Comparison of ENCODE assay signal across 15 cellular contexts in genomic region chr5:151077419-151077818, GRCh38. TPM values are rescaled to one million over a fixed set of nuclear protein-coding genes. Genes with fewer than 3 reads are reported as not detected.
DNase-seq lines count a peak whose midpoint lies in the region; ATAC-seq and TF ChIP-seq lines count a peak whose summit lies in the region.
"Had no signal": no experiment of that assay in that cellular context is flagged by ENCODE, and none has a peak within 500 bp of the region (broad histone marks: within the 10 kb centered on the region; RNA-seq: fewer than 3 reads in every experiment).

No MANE protein-coding gene starts in this region.

- H2BK5ac ChIP-seq in mesenchymal stem cell (ENCODE audit: low read depth, low read length, poor library complexity, severe bottlenecking) = no peak overlapping the region

- no peak for TF ChIP-seq CTCF in activated CD8-positive, alpha-beta T cell treated with anti-CD3 and anti-CD28 coated beads for 36 hours (IDR thresholded peaks at IDR 0.05)
- TF ChIP-seq CTCF in tibial artery (IDR thresholded peaks at IDR 0.05) = no peak

- no peak overlapping the region for H4K8ac ChIP-seq in mesenchymal stem cell (ENCODE audit: low read length)

- H3K4me3 Mint-ChIP-seq in CD4-positive, alpha-beta memory T cell = peak overlapping the region in 7 of 8 donors; percentile 88 to 98 (median 95)
- H3K4me3 Mint-ChIP-seq in activated CD8-positive, alpha-beta T cell treated with anti-CD3 and anti-CD28 coated beads for 36 hours = peak overlapping the region; percentile 85

- peaks cover 17% of the 10 kb centered on the region for H3K36me3 ChIP-seq in CD4-positive, alpha-beta memory T cell (ENCODE audit: insufficient read depth, low read length)
- H3K36me3 ChIP-seq in mesenchymal stem cell (ENCODE audit: control insufficient read depth in 1 of 2, insufficient read depth in 2 of 2, low read depth in 1 of 2, low read length in 2 of 2) (peaks cover 10 to 13% of the 10 kb centered on the region in 2 experiments), tibial artery (no peaks in the 10 kb centered on the region)
- H3K36me3 ChIP-seq: prostate gland, thyroid gland had no signal

- H3K9me3 Mint-ChIP-seq in CD4-positive, alpha-beta memory T cell = peaks cover 0 to 3% (median 0%) of the 10 kb centered on the region in 8 donors
- H3K9me3 Mint-ChIP-seq in activated CD8-positive, alpha-beta T cell treated with anti-CD3 and anti-CD28 coated beads for 36 hours = no peaks in the 10 kb centered on the region
- H3K9me3 Mint-ChIP-seq: activated naive CD8-positive, alpha-beta T cell treated with anti-CD3 and anti-CD28 coated beads, Interleukin-2, amount 10 ng/mL, durations not matched to agents 7 days and 5 days; CD14-positive monocyte had no signal

- H3K9me3 ChIP-seq in CD4-positive, alpha-beta memory T cell (ENCODE audit: control insufficient read depth in 1 of 2, low read length in 2 of 2) = no peaks in the 10 kb centered on the region
- H3K9me3 ChIP-seq in mesenchymal stem cell (ENCODE audit: control insufficient read depth, low read length) (no peaks in the 10 kb centered on the region), tibial artery (no peaks in the 10 kb centered on the region)
- H3K9me3 ChIP-seq: prostate gland, thyroid gland had no signal

- no peak overlapping the region for H3K18ac ChIP-seq in mesenchymal stem cell (ENCODE audit: low read depth in 1 of 2, low read length in 2 of 2)

- peak overlapping the region; percentile 99 for H3K27ac ChIP-seq in CD4-positive, alpha-beta memory T cell (ENCODE audit: low read depth, low read length)
- H3K27ac ChIP-seq in mesenchymal stem cell (ENCODE audit: low read length, poor library complexity, severe bottlenecking) (peak overlapping the region; percentile 82), tibial artery (no peak overlapping the region)
- H3K27ac ChIP-seq: prostate gland, thyroid gland had no signal

- no peak overlapping the region for H3K4ac ChIP-seq in mesenchymal stem cell (ENCODE audit: low read depth in 1 of 2, low read length in 2 of 2)

- no peak overlapping the region for H2AK5ac ChIP-seq in mesenchymal stem cell (ENCODE audit: low read length, severe bottlenecking)

- H3K9ac ChIP-seq in mesenchymal stem cell (ENCODE audit: low read length) = no peak overlapping the region

- peaks cover 25 to 54% of the 10 kb centered on the region in 2 donors for H3K36me3 Mint-ChIP-seq in CD4-positive, alpha-beta memory T cell
- H3K36me3 Mint-ChIP-seq in activated CD8-positive, alpha-beta T cell treated with anti-CD3 and anti-CD28 coated beads for 36 hours (ENCODE audit: low read depth) = peaks cover 70% of the 10 kb centered on the region

- H2BK15ac ChIP-seq in mesenchymal stem cell (ENCODE audit: low read depth, poor library complexity, severe bottlenecking) = no peak overlapping the region

- no peak overlapping the region for H2AFZ ChIP-seq in mesenchymal stem cell (ENCODE audit: low read depth, low read length)

- no peak overlapping the region for H3K14ac ChIP-seq in mesenchymal stem cell (ENCODE audit: low read length in 2 of 2)

- no peak overlapping the region for H3K4me3 ChIP-seq in CD4-positive, alpha-beta memory T cell (ENCODE audit: low read length in 2 of 2)
- H3K4me3 ChIP-seq in GM08714 (ENCODE audit: low read length) = peak overlapping the region; percentile 88
- H3K4me3 ChIP-seq in mesenchymal stem cell (ENCODE audit: insufficient read depth in 1 of 2, low read depth in 1 of 2, low read length in 2 of 2) = no peak overlapping the region
- H3K4me3 ChIP-seq in tibial artery = no peak overlapping the region
- H3K4me3 ChIP-seq: prostate gland, thyroid gland had no signal

- no peaks in the 10 kb centered on the region for H3K27me3 Mint-ChIP-seq in CD4-positive, alpha-beta memory T cell
- H3K27me3 Mint-ChIP-seq in activated CD8-positive, alpha-beta T cell treated with anti-CD3 and anti-CD28 coated beads for 36 hours = no peaks in the 10 kb centered on the region
- H3K27me3 Mint-ChIP-seq: activated naive CD8-positive, alpha-beta T cell treated with anti-CD3 and anti-CD28 coated beads, Interleukin-2, amount 10 ng/mL, durations not matched to agents 7 days and 5 days had no signal

- no peak for DNase-seq in CD4-positive, alpha-beta memory T cell
- DNase-seq in activated CD8-positive, alpha-beta T cell treated with anti-CD3 and anti-CD28 coated beads for 36 hours = no peak
- DNase-seq in mesenchymal stem cell (no peak), NCI-H2196 (lab: John Stamatoyannopoulos, UW; ENCODE audit: unreplicated experiment) (no peak), tibial artery (no peak)
- DNase-seq: activated CD4-positive, alpha-beta T cell treated with anti-CD3 and anti-CD28 coated beads, Interleukin-2, amount 50 U/mL, for 4 hours; activated naive CD8-positive, alpha-beta T cell treated with anti-CD3 and anti-CD28 coated beads, Interleukin-2, amount 10 ng/mL, durations not matched to agents 7 days and 5 days; glutamatergic neuron; MV-4-11; thyroid gland had no signal

- no peak overlapping the region for H2BK12ac ChIP-seq in mesenchymal stem cell (ENCODE audit: low read length in 2 of 2)

- H3K79me1 ChIP-seq in mesenchymal stem cell (replicated peaks; ENCODE audit: low read length, poor library complexity, severe bottlenecking) = no peaks in the 10 kb centered on the region

- no peak overlapping the region for H4K91ac ChIP-seq in mesenchymal stem cell (ENCODE audit: low read length)

- peaks cover 48 to 79% (median 62%) of the 10 kb centered on the region in 4 donors for H3K4me1 Mint-ChIP-seq in CD4-positive, alpha-beta memory T cell
- H3K4me1 Mint-ChIP-seq in activated CD8-positive, alpha-beta T cell treated with anti-CD3 and anti-CD28 coated beads for 36 hours (ENCODE audit: low read depth) = peaks cover 68% of the 10 kb centered on the region

- H3K27me3 ChIP-seq in CD4-positive, alpha-beta memory T cell (ENCODE audit: insufficient read depth, low read length) = no peaks in the 10 kb centered on the region
- H3K27me3 ChIP-seq in mesenchymal stem cell (ENCODE audit: control insufficient read depth in 1 of 2, insufficient read depth in 1 of 2, low read length in 2 of 2) (no peaks in the 10 kb centered on the region), tibial artery (no peaks in the 10 kb centered on the region)
- H3K27me3 ChIP-seq: thyroid gland had no signal

- ATAC-seq in activated CD8-positive, alpha-beta T cell treated with anti-CD3 and anti-CD28 coated beads for 36 hours = no peak
- ATAC-seq in GM21367 (IDR thresholded peaks at IDR 0.05; ENCODE audit: unreplicated experiment) = no peak

- WGBS in mesenchymal stem cell = 94% methylated on average over 9 of the region's 9 CpGs

- H3K4me2 ChIP-seq in mesenchymal stem cell (ENCODE audit: low read length, poor library complexity, severe bottlenecking) = no peak overlapping the region

- POLR2A ChIA-PET in CD4-positive, alpha-beta memory T cell (lab: Charles Lee; ENCODE audit: partially characterized antibody) = interaction anchor here (4.4 to 6.8 kb wide), 3 partner anchors 13 to 19 kb away, joined by 26 to 106 read pairs (median 31); no protein-coding TSS in a partner anchor
- POLR2A ChIA-PET in activated CD8-positive, alpha-beta T cell treated with anti-CD3 and anti-CD28 coated beads for 36 hours (lab: Charles Lee) = interaction anchor here (1.6 to 6.6 kb wide), 5 partner anchors 8 to 54 kb away, joined by 3 to 36 read pairs (median 18); no protein-coding TSS in a partner anchor

- peaks cover 77% of the 10 kb centered on the region for H3K4me1 ChIP-seq in CD4-positive, alpha-beta memory T cell (ENCODE audit: insufficient read depth, low read length)
- H3K4me1 ChIP-seq in mesenchymal stem cell (ENCODE audit: control insufficient read depth, insufficient read depth, low read depth, low read length) = peaks cover 31% of the 10 kb centered on the region
- H3K4me1 ChIP-seq in tibial artery = peaks cover under 1 to 59% (median 44%) of the 10 kb centered on the region in 4 donors
- H3K4me1 ChIP-seq: prostate gland had no signal

- H3K23ac ChIP-seq in mesenchymal stem cell (ENCODE audit: low read length in 2 of 2) = no peak overlapping the region

- no peak overlapping the region for H2BK120ac ChIP-seq in mesenchymal stem cell (ENCODE audit: low read depth, low read length)

- peak overlapping the region in 6 of 7 donors; percentile 48 to 98 (median 76) for H3K27ac Mint-ChIP-seq in CD4-positive, alpha-beta memory T cell
- H3K27ac Mint-ChIP-seq in activated CD8-positive, alpha-beta T cell treated with anti-CD3 and anti-CD28 coated beads for 36 hours = peak overlapping the region; percentile 96

- CTCF ChIA-PET in CD4-positive, alpha-beta memory T cell (lab: Charles Lee; ENCODE audit: partially characterized antibody) = interaction anchor here (1.4 to 7.4 kb wide), 3 partner anchors 25 to 38 kb away, joined by 3 to 42 read pairs (median 6); no protein-coding TSS in a partner anchor
- CTCF ChIA-PET in activated CD8-positive, alpha-beta T cell treated with anti-CD3 and anti-CD28 coated beads for 36 hours (lab: Charles Lee) = interaction anchor here (1.1 to 8.1 kb wide), 4 partner anchors 26 to 88 kb away, joined by 3 to 65 read pairs (median 8); no protein-coding TSS in a partner anchor

- intact Hi-C loops in CD4-positive, alpha-beta memory T cell (cut with micrococcal nuclease) = no loop called here
- intact Hi-C loops in activated CD8-positive, alpha-beta T cell treated with anti-CD3 and anti-CD28 coated beads for 36 hours (cut with micrococcal nuclease) = no loop called here
- intact Hi-C loops in tibial artery (cut with DNase I; ENCODE audit: low total_unique reads) = no loop called here

RNA-seq across cellular contexts. Expression of gene TNIP1, which starts 3.4 kb away (rescaled TPM):
- total RNA-seq in CD4-positive, alpha-beta memory T cell = 100 to 1,000 TPM; 227 to 233 TPM
- 10 to 100 TPM; 31.5 to 70.2 TPM for polyA plus RNA-seq in CD4-positive, alpha-beta memory T cell
- total RNA-seq in activated CD8-positive, alpha-beta T cell treated with anti-CD3 and anti-CD28 coated beads for 36 hours = 100 to 1,000 TPM; 222 TPM
- 50.6 TPM for polyA plus RNA-seq in mesenchymal stem cell (2013, experiment 1 of 2)
- 50.3 TPM for polyA plus RNA-seq in mesenchymal stem cell (2013, experiment 2 of 2)

RNA-seq across cellular contexts. Expression of gene GPX3, which starts 57.0 kb away (rescaled TPM):
- total RNA-seq in CD4-positive, alpha-beta memory T cell = not detected
- 1 to 10 TPM in 1 of 2 donors, not detected in 1; 1.5 TPM for polyA plus RNA-seq in CD4-positive, alpha-beta memory T cell
- not detected for total RNA-seq in activated CD8-positive, alpha-beta T cell treated with anti-CD3 and anti-CD28 coated beads for 36 hours
- 39.2 TPM for polyA plus RNA-seq in mesenchymal stem cell (2013, experiment 1 of 2)
- 40.8 TPM for polyA plus RNA-seq in mesenchymal stem cell (2013, experiment 2 of 2)
- total RNA-seq: activated naive CD8-positive, alpha-beta T cell treated with anti-CD3 and anti-CD28 coated beads, Interleukin-2, amount 10 ng/mL, durations not matched to agents 7 days and 5 days; T-helper 1 cell treated with Interleukin-12 subunit alpha and Interleukin-12 subunit beta and Interleukin-4 antibody, amounts not matched to agents 30 ng/mL and 1 ng/mL, for 36 hours had no signal

Comparison
In these comparisons a context has a peak if more than half of its experiments do, and no peak if none do; other contexts are left out.
1. H3K27ac ChIP-seq: peak in CD4-positive, alpha-beta memory T cell (single experiment) and mesenchymal stem cell (single experiment); none in tibial artery (0 of 2).